ENCODE assay signal across 8 cellular contexts in the genomic region with DNA sequence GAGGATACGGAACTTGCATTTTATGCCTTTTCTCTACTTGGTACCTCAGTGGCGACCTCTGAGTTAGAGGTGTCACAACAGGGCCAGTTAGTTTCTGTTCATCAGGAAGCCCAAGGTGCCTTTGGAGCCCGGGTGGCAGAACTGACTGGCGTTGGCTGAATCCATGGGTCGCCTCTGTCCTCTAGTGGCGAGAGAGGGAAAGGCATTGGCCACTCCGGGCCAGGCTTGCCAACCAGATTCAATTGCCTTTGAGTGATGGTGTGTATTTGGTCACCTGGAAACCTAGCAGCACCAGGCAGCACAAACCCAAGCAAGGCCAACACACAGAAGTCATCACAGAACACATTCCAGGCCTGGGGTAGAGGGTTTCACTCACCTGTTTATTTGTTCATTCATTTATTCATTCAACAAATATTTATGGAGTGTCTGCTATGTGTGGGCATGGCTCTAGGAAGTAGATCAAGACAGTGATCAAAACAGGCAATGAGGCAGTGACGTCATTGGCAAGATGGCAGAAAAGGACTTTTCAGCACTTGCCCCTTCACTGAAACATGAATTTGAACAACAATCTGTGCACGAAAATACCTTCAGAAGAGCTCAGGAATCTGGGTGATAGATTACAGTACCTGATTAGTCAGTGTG. TPM values are rescaled to one million over a fixed set of nuclear protein-coding genes. Genes with fewer than 3 reads are reported as not detected.
DNase-seq lines count a peak whose midpoint lies in the region; ATAC-seq and TF ChIP-seq lines count a peak whose summit lies in the region.

No MANE protein-coding gene starts in this region.

- H3K4me3 ChIP-seq in HAP-1 (no peak overlapping the region), epithelial cell of proximal tubule (ENCODE audit: low read depth, low read length) (no peak overlapping the region), stomach (no peak overlapping the region)

- H3K27ac ChIP-seq in stomach: no peak overlapping the region

- 18 to 25% (median 20%) methylated on average over 9 of the region's 9 CpGs for WGBS in stomach, 5 donors

- H3K4me1 ChIP-seq in HAP-1 (no peaks in the 10 kb centered on the region), stomach (peaks cover 0 to 2% (median 0%) of the 10 kb centered on the region in 4 donors)

- H3K36me3 ChIP-seq in HAP-1 (replicated peaks): no peaks in the 10 kb centered on the region
- H3K36me3 ChIP-seq in stomach: no peaks in the 10 kb centered on the region

- in situ Hi-C loops in HAP-1 (cut with MboI; ENCODE audit: low sequenced_read_pairs): loop anchor here (5.0 kb wide), 1 partner anchor 146 kb away; no protein-coding TSS in a partner anchor

- DNase-seq in DMS153 (lab: John Stamatoyannopoulos, UW) (peak; percentile 73), HAP-1 (ENCODE audit: low spot score in 2 of 2) (peak; percentile 24 to 77), NCI-H2081 (lab: John Stamatoyannopoulos, UW) (peak; percentile 75 to 82), epithelial cell of proximal tubule (ENCODE audit: low read depth) (no peak), midbrain (lab: John Stamatoyannopoulos, UW) (peak; percentile 71), stomach (peak; percentile 62)
- peak; percentile 47 for DNase-seq in activated CD4-positive, CD25-positive, alpha-beta regulatory T cell treated with anti-CD3 and anti-CD28 coated beads, Interleukin-2, amount 50 U/mL, for 72 hours

- no peak for ATAC-seq in GM18868 (IDR thresholded peaks at IDR 0.05; ENCODE audit: unreplicated experiment)

- no peak for TF ChIP-seq EP300 in stomach (IDR thresholded peaks at IDR 0.05)

- H3K27me3 ChIP-seq in HAP-1 (ENCODE audit: low read depth) (no peaks in the 10 kb centered on the region), stomach (peaks cover 0 to 16% (median 0%) of the 10 kb centered on the region in 3 donors)

- TF ChIP-seq CTCF in epithelial cell of proximal tubule (conservative IDR thresholded peaks at IDR 0.05; ENCODE audit: low read depth, low read length) (peak; percentile 100), stomach (IDR thresholded peaks at IDR 0.05) (peak in 5 of 7 experiments; percentile 71 to 96 (median 88))

- no peak for TF ChIP-seq POLR2A in stomach (IDR thresholded peaks at IDR 0.05)

- intact Hi-C loops in stomach (cut with DNase I; ENCODE audit: low total_unique reads): no loop called here

- H3K9me3 ChIP-seq in HAP-1 (no peaks in the 10 kb centered on the region), stomach (no peaks in the 10 kb centered on the region)

RNA-seq across cellular contexts. Expression of gene KCNA5, which starts 40.5 kb away (rescaled TPM):
- total RNA-seq in epithelial cell of proximal tubule (not detected in 2 replicates), stomach (1 to 10 TPM in 3 of 5 donors, under 1 TPM in 1, not detected in 1; 0.58 to 6.5 (median 4.0) TPM)
- polyA plus RNA-seq in stomach: 1 to 10 TPM in 1 of 3 donors, not detected in 2; 3.5 TPM
